Comparison of ENCODE assay signal across 22 cellular contexts in genomic region chr17:76844485-76844829, GRCh38. TPM values are rescaled to one million over a fixed set of nuclear protein-coding genes. Genes with fewer than 3 reads are reported as not detected.
"Had no signal": no experiment of that assay in that cellular context is flagged by ENCODE, and none has a peak within 500 bp of the region (broad histone marks: within the 10 kb centered on the region; RNA-seq: fewer than 3 reads in every experiment).

No MANE protein-coding gene starts in this region.

- H3K4me2 ChIP-seq: hepatocyte had no signal

- H3K36me3 Mint-ChIP-seq: memory B cell, mesothelial cell of epicardium, natural killer cell had no signal

- H2AFZ ChIP-seq: hepatocyte had no signal

- H3K4me3 ChIP-seq: esophagus squamous epithelium, gastroesophageal sphincter, hepatocyte, left ventricle myocardium inferior, lower lobe of right lung, pancreas, stomach had no signal

- ATAC-seq: effector memory CD8-positive, alpha-beta T cell; gastroesophageal sphincter; left cardiac atrium; lower lobe of right lung; natural killer cell; pancreas; right cardiac atrium had no signal

- H3K4me1 ChIP-seq: pancreas had no signal

- H3K27ac Mint-ChIP-seq: dendritic cell treated with granulocyte-macrophage colony-stimulating factor and Interleukin-4, amounts not matched to agents 40 ng/mL and 50 ng/mL, for 4 days; effector memory CD8-positive, alpha-beta T cell; memory B cell; mesothelial cell of epicardium; natural killer cell; progenitor cell of endocrine pancreas had no signal

- H3K4me3 Mint-ChIP-seq: dendritic cell treated with granulocyte-macrophage colony-stimulating factor and Interleukin-4, amounts not matched to agents 40 ng/mL and 50 ng/mL, for 4 days; effector memory CD8-positive, alpha-beta T cell; memory B cell; mesothelial cell of epicardium; natural killer cell; neural crest cell had no signal

- H3K9me3 Mint-ChIP-seq: dendritic cell treated with granulocyte-macrophage colony-stimulating factor and Interleukin-4, amounts not matched to agents 40 ng/mL and 50 ng/mL, for 4 days; effector memory CD8-positive, alpha-beta T cell; memory B cell; mesothelial cell of epicardium; natural killer cell; neural crest cell had no signal

- H3K9me3 ChIP-seq: esophagus squamous epithelium, gastroesophageal sphincter, left ventricle myocardium inferior, lower lobe of right lung, pancreas, stomach had no signal

- H3K27ac ChIP-seq: esophagus squamous epithelium, gastroesophageal sphincter, hepatocyte, left ventricle myocardium inferior, lower lobe of right lung, pancreas, stomach had no signal

- DNase-seq: effector memory CD8-positive, alpha-beta T cell; esophagus squamous epithelium; kidney; left cardiac atrium; left ventricle myocardium inferior; lower lobe of right lung; natural killer cell; occipital lobe; pancreas; right cardiac atrium; small intestine; stimulated activated CD4-positive, alpha-beta T cell treated with anti-CD3 and anti-CD28 coated beads, Interleukin-12 subunit alpha, Interleukin-12 subunit beta, amount 100 ng/mL, for 4 hours; stimulated activated naive CD4-positive, alpha-beta T cell; stomach; substantia nigra had no signal

- H3K79me2 ChIP-seq: hepatocyte had no signal

- H3K36me3 ChIP-seq: esophagus squamous epithelium, gastroesophageal sphincter, left ventricle myocardium inferior, lower lobe of right lung, pancreas, stomach had no signal

RNA-seq across cellular contexts. Expression of gene MGAT5B, which starts 23.7 kb away (rescaled TPM):
- total RNA-seq: natural killer cell had no signal
